ENCODE assay signal across 18 cellular contexts in genomic region chr4:168643796-168644159, GRCh38.
DNase-seq lines count a peak whose midpoint lies in the region; ATAC-seq, FAIRE-seq and TF ChIP-seq lines count a peak whose summit lies in the region.
"Had no signal": no experiment of that assay in that cellular context is flagged by ENCODE, and none has a peak within 500 bp of the region (broad histone marks: within the 10 kb centered on the region; RNA-seq: fewer than 3 reads in every experiment).

No MANE protein-coding gene starts in this region.

- H3K36me3 ChIP-seq in left ventricle myocardium inferior (no peaks in the 10 kb centered on the region), hepatocyte (replicated peaks; ENCODE audit: insufficient read depth, low read depth) (no peaks in the 10 kb centered on the region), psoas muscle (ENCODE audit: insufficient read depth in 1 of 2, low read depth in 1 of 2) (no peaks in the 10 kb centered on the region), OCI-LY7 (ENCODE audit: insufficient read depth, low read length) (no peaks in the 10 kb centered on the region)

- TF ChIP-seq CTCF in left ventricle myocardium inferior (IDR thresholded peaks at IDR 0.05; ENCODE audit: borderline replicate concordance) (no peak), hepatocyte (IDR thresholded peaks at IDR 0.05; ENCODE audit: poor library complexity) (no peak), psoas muscle (IDR thresholded peaks at IDR 0.05) (no peak), OCI-LY7 (conservative IDR thresholded peaks at IDR 0.05; ENCODE audit: low read length) (no peak)

- ATAC-seq in Right ventricle myocardium superior (ENCODE audit: poor library complexity), result no peak
- no peak for ATAC-seq in psoas muscle
- no peak for ATAC-seq in GM18867 (IDR thresholded peaks at IDR 0.05; ENCODE audit: unreplicated experiment)

- no peaks in the 10 kb centered on the region for H3K9me2 ChIP-seq in hepatocyte (replicated peaks; ENCODE audit: insufficient read depth)
- H3K9me2 ChIP-seq in OCI-LY7 (ENCODE audit: insufficient read depth, low read length), result no peaks in the 10 kb centered on the region

- H3K9me3 ChIP-seq in left ventricle myocardium inferior (replicated peaks) (no peaks in the 10 kb centered on the region), hepatocyte (ENCODE audit: low read depth) (no peaks in the 10 kb centered on the region), psoas muscle (no peaks in the 10 kb centered on the region), OCI-LY7 (ENCODE audit: low read length) (no peaks in the 10 kb centered on the region)

- FAIRE-seq in GM19239 (lab: Jason Lieb, UNC), result no peak
- FAIRE-seq: H54 had no signal

- H2AFZ ChIP-seq in hepatocyte (no peak overlapping the region), OCI-LY7 (ENCODE audit: low read length) (no peak overlapping the region)

- WGBS in hepatocyte (ENCODE audit: low lambda C conversion rate, missing lambda C conversion rate), result 87% methylated on average over 3 of the region's 3 CpGs
- 79 to 89% (median 88%) methylated on average over 3 of the region's 3 CpGs for WGBS in psoas muscle, 3 donors

- H4K20me1 ChIP-seq in hepatocyte (ENCODE audit: insufficient read depth, poor library complexity, severe bottlenecking) (no peaks in the 10 kb centered on the region), OCI-LY7 (ENCODE audit: insufficient read depth, low read length) (no peaks in the 10 kb centered on the region)

- intact Hi-C loops in left ventricle myocardium inferior (cut with micrococcal nuclease), result no loop called here
- intact Hi-C loops in Right ventricle myocardium superior (cut with DNase I), result no loop called here
- intact Hi-C loops in psoas muscle (cut with DNase I), result no loop called here
- intact Hi-C loops in OCI-LY7 (cut with micrococcal nuclease; ENCODE audit: unreplicated experiment), result no loop called here

- peak overlapping the region; percentile 43 for H3K27ac ChIP-seq in left ventricle myocardium inferior (replicated peaks)
- peak overlapping the region; percentile 28 for H3K27ac ChIP-seq in hepatocyte
- H3K27ac ChIP-seq in psoas muscle, result peak overlapping the region; percentile 21
- H3K27ac ChIP-seq in OCI-LY7 (ENCODE audit: low read depth, low read length, poor library complexity, severe bottlenecking), result no peak overlapping the region
- H3K27ac ChIP-seq: KMS-11 had no signal

- H3K4me3 ChIP-seq in left ventricle myocardium inferior, result no peak overlapping the region
- H3K4me3 ChIP-seq in hepatocyte, result no peak overlapping the region
- peak overlapping the region; percentile 1 for H3K4me3 ChIP-seq in psoas muscle
- no peak overlapping the region for H3K4me3 ChIP-seq in OCI-LY7 (ENCODE audit: low read depth, low read length, poor library complexity, severe bottlenecking)

- POLR2A ChIA-PET in OCI-LY7 (lab: Charles Lee), result interaction anchor here (0.5 kb wide), 1 partner anchor 123 kb away, joined by 4 read pairs; no protein-coding TSS in a partner anchor

- H3K27me3 ChIP-seq in left ventricle myocardium inferior (ENCODE audit: low read depth) (no peaks in the 10 kb centered on the region), hepatocyte (no peaks in the 10 kb centered on the region), psoas muscle (ENCODE audit: insufficient read depth in 3 of 3, low read length in 2 of 3) (no peaks in the 10 kb centered on the region)

- H3K4me1 ChIP-seq in left ventricle myocardium inferior (peaks cover 82% of the 10 kb centered on the region), hepatocyte (ENCODE audit: insufficient read depth) (peaks cover 24% of the 10 kb centered on the region), psoas muscle (peaks cover 51% of the 10 kb centered on the region), OCI-LY7 (ENCODE audit: insufficient read depth, low read length, poor library complexity, severe bottlenecking) (no peaks in the 10 kb centered on the region)

- DNase-seq in left ventricle myocardium inferior (no peak), Right ventricle myocardium superior (no peak), hepatocyte (ENCODE audit: low spot score) (no peak), psoas muscle (no peak), iPS-NIHi7 (ENCODE audit: extremely low spot score) (no peak), GM19239 (ENCODE audit: insufficient read length, low spot score) (no peak), OCI-LY7 (ENCODE audit: low spot score) (no peak)
- DNase-seq: 8988T, C1 segment of cervical spinal cord, DMS153, NCI-H1092, NCI-H1694 treated with DMSO at 0.1 percent for 48 hours, NCI-H2171, NCI-H446 treated with DMSO at 0.1 percent for 48 hours, RPMI8226 had no signal

- no TSS peak for BruUV-seq in OCI-LY7 (replicated peaks; lab: Mats Ljungman, UMichigan)

- H3K79me2 ChIP-seq in hepatocyte, result peaks cover 45% of the 10 kb centered on the region
- H3K79me2 ChIP-seq in OCI-LY7 (ENCODE audit: insufficient read depth, low read depth, low read length), result no peaks in the 10 kb centered on the region

- H3K4me2 ChIP-seq in hepatocyte (peak overlapping the region; percentile 54), OCI-LY7 (ENCODE audit: low read length) (no peak overlapping the region)
- H3K4me2 ChIP-seq: KMS-11 had no signal

- CTCF ChIA-PET in OCI-LY7 (lab: Charles Lee; ENCODE audit: unreplicated experiment), result no interaction called here
